In the genomic region with DNA sequence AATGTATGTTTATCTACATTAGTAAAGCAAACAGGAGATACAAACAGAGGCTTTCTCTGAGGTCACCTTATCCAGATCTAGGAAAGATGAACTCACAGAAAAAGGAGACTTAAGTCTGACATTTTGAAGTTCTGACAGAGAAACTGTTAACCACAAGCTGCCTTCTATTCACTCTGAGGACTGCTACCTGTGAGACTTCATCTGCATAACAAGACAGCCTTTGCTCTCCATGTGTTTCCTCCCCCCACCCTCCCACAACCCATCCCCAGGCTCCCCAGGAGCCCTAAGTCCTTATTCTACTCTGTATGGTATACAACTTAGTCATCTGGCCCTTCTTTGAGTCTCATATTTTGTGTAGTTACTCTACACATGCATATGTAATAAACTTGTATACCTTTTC, we compare ENCODE assay signal across 14 cellular contexts.
DNase-seq lines count a peak whose midpoint lies in the region; ATAC-seq and TF ChIP-seq lines count a peak whose summit lies in the region.
"Had no signal": no experiment of that assay in that cellular context is flagged by ENCODE, and none has a peak within 500 bp of the region (broad histone marks: within the 10 kb centered on the region; RNA-seq: fewer than 3 reads in every experiment).

No MANE protein-coding gene starts in this region.

- H3K27ac Mint-ChIP-seq in endodermal cell, result no peak overlapping the region
- H3K27ac Mint-ChIP-seq: CD14-positive monocyte; CD8-positive, alpha-beta T cell had no signal

- H3K4me3 ChIP-seq in HUES48 (ENCODE audit: low read depth, low read length) (peak overlapping the region; percentile 24; the same call in 1 of the 2 replicates), endodermal cell (ENCODE audit: low read length) (no peak overlapping the region), iPS-18a (ENCODE audit: low read length) (peak overlapping the region; percentile 27)
- H3K4me3 ChIP-seq: A549 had no signal

- DNase-seq in endodermal cell (peak; percentile 72), NCI-H2171 treated with DMSO at 0.1 percent for 48 hours (lab: John Stamatoyannopoulos, UW) (no peak), AML-193 (lab: John Stamatoyannopoulos, UW) (no peak)
- DNase-seq: CD8-positive, alpha-beta T cell; COR-L47; DMS153; DND-41; GF-D8 had no signal

- TF ChIP-seq CTCF in endodermal cell (conservative IDR thresholded peaks at IDR 0.05), result no peak

- H3K27me3 ChIP-seq in HUES48 (ENCODE audit: control insufficient read depth, insufficient read depth, low read length), result no peaks in the 10 kb centered on the region
- no peaks in the 10 kb centered on the region for H3K27me3 ChIP-seq in endodermal cell (ENCODE audit: control insufficient read depth, insufficient read depth, low read length, poor library complexity, severe bottlenecking)
- H3K27me3 ChIP-seq in iPS-18a (ENCODE audit: control insufficient read depth, insufficient read depth, low read length), result no peaks in the 10 kb centered on the region

- no peaks in the 10 kb centered on the region for H3K27me3 Mint-ChIP-seq in endodermal cell (ENCODE audit: insufficient read depth)

- H3K27ac ChIP-seq in HUES48 (ENCODE audit: low read depth, low read length) (peak overlapping the region; percentile 87), endodermal cell (ENCODE audit: low read depth, low read length) (no peak overlapping the region), iPS-18a (ENCODE audit: low read length) (no peak overlapping the region)
- H3K27ac ChIP-seq: A549 had no signal

- peaks cover 34% of the 10 kb centered on the region for H3K9me3 ChIP-seq in HUES48 (ENCODE audit: control insufficient read depth, insufficient read depth, low read length)
- peaks cover 42% of the 10 kb centered on the region for H3K9me3 ChIP-seq in endodermal cell (ENCODE audit: control insufficient read depth, low read length)
- H3K9me3 ChIP-seq in iPS-18a (ENCODE audit: control insufficient read depth, low read depth, low read length), result peaks cover 19% of the 10 kb centered on the region
- H3K9me3 ChIP-seq: A549 had no signal

- no peaks in the 10 kb centered on the region for H3K4me1 Mint-ChIP-seq in endodermal cell
- H3K4me1 Mint-ChIP-seq: CD14-positive monocyte had no signal

- peaks cover 23% of the 10 kb centered on the region for H3K4me1 ChIP-seq in HUES48 (ENCODE audit: control insufficient read depth, insufficient read depth, low read length)
- no peaks in the 10 kb centered on the region for H3K4me1 ChIP-seq in endodermal cell (ENCODE audit: control insufficient read depth, insufficient read depth, low read length)
- peaks cover 22% of the 10 kb centered on the region for H3K4me1 ChIP-seq in iPS-18a (ENCODE audit: control insufficient read depth, low read depth, low read length)
- H3K4me1 ChIP-seq: A549 had no signal

- peaks cover 51% of the 10 kb centered on the region for H3K9me3 Mint-ChIP-seq in endodermal cell

- H3K9ac ChIP-seq in HUES48 (ENCODE audit: low read depth, low read length), result no peak overlapping the region
- no peak overlapping the region for H3K9ac ChIP-seq in endodermal cell (ENCODE audit: extremely low read depth, low read length, poor library complexity, severe bottlenecking)
- H3K9ac ChIP-seq in iPS-18a (ENCODE audit: low read length), result no peak overlapping the region

- peaks cover 6% of the 10 kb centered on the region for H3K36me3 Mint-ChIP-seq in endodermal cell (ENCODE audit: low read depth)
- H3K36me3 Mint-ChIP-seq: CD14-positive monocyte; CD8-positive, alpha-beta T cell had no signal

- no peak overlapping the region for H3K4me3 Mint-ChIP-seq in endodermal cell
- H3K4me3 Mint-ChIP-seq: CD14-positive monocyte; CD8-positive, alpha-beta T cell had no signal

- ATAC-seq in HG02610 (IDR thresholded peaks at IDR 0.05; ENCODE audit: unreplicated experiment), result no peak
- ATAC-seq in HG03439 (IDR thresholded peaks at IDR 0.05; ENCODE audit: unreplicated experiment), result no peak
- ATAC-seq: A549; CD8-positive, alpha-beta T cell had no signal

- H3K36me3 ChIP-seq in HUES48 (ENCODE audit: control insufficient read depth, insufficient read depth, low read length) (no peaks in the 10 kb centered on the region), endodermal cell (ENCODE audit: control insufficient read depth, insufficient read depth, low read length) (no peaks in the 10 kb centered on the region), iPS-18a (ENCODE audit: control insufficient read depth, low read depth, low read length) (no peaks in the 10 kb centered on the region)
